8 cellular contexts compared by ENCODE assay signal in genomic region chr1:40315795-40316594, GRCh38. TPM values are rescaled to one million over a fixed set of nuclear protein-coding genes. Genes with fewer than 3 reads are reported as not detected.
A peak's percentile ranks its signal among the peaks of the same experiment; 100 is the strongest.
DNase-seq lines count a peak whose midpoint lies in the region; ATAC-seq, FAIRE-seq and TF ChIP-seq lines count a peak whose summit lies in the region.

No MANE protein-coding gene starts in this region.

- peak; percentile 5 for ATAC-seq in naive thymus-derived CD4-positive, alpha-beta T cell
- no peak for ATAC-seq in GM19328 (IDR thresholded peaks at IDR 0.05; ENCODE audit: unreplicated experiment)
- ATAC-seq in HG03159 (IDR thresholded peaks at IDR 0.05; ENCODE audit: unreplicated experiment), result no peak

- H3K27ac Mint-ChIP-seq in CD14-positive monocyte, result peak overlapping the region in 1 of 7 donors; percentile 15
- H3K27ac Mint-ChIP-seq in naive thymus-derived CD4-positive, alpha-beta T cell, result peak overlapping the region; percentile 43 to 83 (median 68)

- TF ChIP-seq CTCF in CD14-positive monocyte (IDR thresholded peaks at IDR 0.05) (no peak), HL-60 (IDR thresholded peaks at IDR 0.05; ENCODE audit: insufficient read depth, low read length) (no peak)

- peaks cover 7 to 12% of the 10 kb centered on the region in 2 donors for H3K36me3 Mint-ChIP-seq in CD14-positive monocyte
- peaks cover 0 to 7% (median 0%) of the 10 kb centered on the region in 5 donors for H3K36me3 Mint-ChIP-seq in naive thymus-derived CD4-positive, alpha-beta T cell

- peak overlapping the region; percentile 83 to 94 for H3K4me3 Mint-ChIP-seq in CD14-positive monocyte
- H3K4me3 Mint-ChIP-seq in naive thymus-derived CD4-positive, alpha-beta T cell, result peak overlapping the region; percentile 84 to 95 (median 88)

- TF ChIP-seq POLR2A in erythroblast (IDR thresholded peaks at IDR 0.05; ENCODE audit: low read length), result no peak

- peaks cover 0 to 12% (median 6%) of the 10 kb centered on the region in 7 donors for H3K9me3 Mint-ChIP-seq in CD14-positive monocyte
- H3K9me3 Mint-ChIP-seq in naive thymus-derived CD4-positive, alpha-beta T cell, result peaks cover 0 to 1% (median 0%) of the 10 kb centered on the region in 11 donors

- H3K9me3 ChIP-seq in naive thymus-derived CD4-positive, alpha-beta T cell (ENCODE audit: control insufficient read depth in 2 of 3, low read length in 3 of 3), result no peaks in the 10 kb centered on the region

- H3K27me3 ChIP-seq in HL-60 (ENCODE audit: insufficient read depth, poor library complexity, severe bottlenecking), result peaks cover 19% of the 10 kb centered on the region
- H3K27me3 ChIP-seq in naive thymus-derived CD4-positive, alpha-beta T cell (ENCODE audit: control insufficient read depth in 2 of 2, insufficient read depth in 2 of 2, low read length in 2 of 2), result no peaks in the 10 kb centered on the region

- POLR2A ChIA-PET in naive thymus-derived CD4-positive, alpha-beta T cell (lab: Charles Lee), result interaction anchor here (0.6 to 3.0 kb wide), 14 partner anchors 23 to 276 kb away, joined by 3 to 17 read pairs (median 4); partner anchors contain the start of genes CAP1, RLF, SMAP2 and ZMPSTE24

- intact Hi-C loops in CD14-positive monocyte (cut with micrococcal nuclease), result loop anchor here (5.0 to 10.0 kb wide), 3 partner anchors 61 to 169 kb away; partner anchors contain the start of gene ZMPSTE24 (in 1 of the 2)
- intact Hi-C loops in naive thymus-derived CD4-positive, alpha-beta T cell (cut with micrococcal nuclease), result loop anchor here (1.0 to 5.0 kb wide), 12 partner anchors 22 to 275 kb away; partner anchors contain the start of genes ZMPSTE24 (in 2 of the 2), CAP1 (in 1 of the 2), PPT1 (in 1 of the 2) and RLF (in 1 of the 2)

- H3K36me3 ChIP-seq in naive thymus-derived CD4-positive, alpha-beta T cell (ENCODE audit: control insufficient read depth in 2 of 3, insufficient read depth in 3 of 3, low read length in 3 of 3), result no peaks in the 10 kb centered on the region

- H3K4me3 ChIP-seq in HL-60 (replicated peaks; ENCODE audit: insufficient read depth, low read length), result peak overlapping the region; percentile 34
- H3K4me3 ChIP-seq in naive thymus-derived CD4-positive, alpha-beta T cell (ENCODE audit: low read length), result peak overlapping the region; percentile 73

- H3K27me3 Mint-ChIP-seq in CD14-positive monocyte (ENCODE audit: low read depth in 3 of 3), result peaks cover 34 to 56% (median 51%) of the 10 kb centered on the region in 3 donors
- H3K27me3 Mint-ChIP-seq in naive thymus-derived CD4-positive, alpha-beta T cell, result peaks cover 7 to 36% (median 13%) of the 10 kb centered on the region in 5 donors

- no peak overlapping the region for H3K27ac ChIP-seq in HL-60 (replicated peaks)
- peak overlapping the region; percentile 46 for H3K27ac ChIP-seq in naive thymus-derived CD4-positive, alpha-beta T cell (ENCODE audit: low read depth, low read length)

- H3K4me1 Mint-ChIP-seq in CD14-positive monocyte, result peaks cover 50% of the 10 kb centered on the region
- peaks cover 11 to 62% (median 33%) of the 10 kb centered on the region in 7 donors for H3K4me1 Mint-ChIP-seq in naive thymus-derived CD4-positive, alpha-beta T cell

- CTCF ChIA-PET in naive thymus-derived CD4-positive, alpha-beta T cell (lab: Charles Lee), result interaction anchor here (0.9 to 6.7 kb wide), 16 partner anchors 22 to 579 kb away, joined by 3 to 52 read pairs (median 3); no protein-coding TSS in a partner anchor

- DNase-seq in CD14-positive monocyte (ENCODE audit: low spot score) (no peak), HL-60 (ENCODE audit: low read depth in 1 of 2, low spot score in 1 of 2) (no peak), erythroblast (lab: John Stamatoyannopoulos, UW) (peak; percentile 40 to 62), urothelium cell line (ENCODE audit: low spot score) (peak; percentile 30)
- DNase-seq in activated CD4-positive, alpha-beta T cell treated with anti-CD3 and anti-CD28 coated beads for 48 hours, result peak; percentile 47
- peak in 6 of 9 donors; percentile 27 to 47 (median 32) for DNase-seq in naive thymus-derived CD4-positive, alpha-beta T cell

- H3K4me1 ChIP-seq in naive thymus-derived CD4-positive, alpha-beta T cell (ENCODE audit: control insufficient read depth in 2 of 2, insufficient read depth in 2 of 2, low read length in 2 of 2), result peaks cover 8% of the 10 kb centered on the region in 2 donors

- peak; percentile 35 for FAIRE-seq in urothelium cell line (lab: Jason Lieb, UNC)

RNA-seq across cellular contexts. Expression of gene COL9A2, which starts 1.1 kb away (rescaled TPM):
- polyA plus RNA-seq in CD14-positive monocyte, result 1 to 10 TPM; 2.0 to 2.6 TPM
- 10 to 100 TPM in 1 of 5 experiments, 1 to 10 TPM in 3, under 1 TPM in 1; 0.97 to 14.6 (median 3.4) TPM for total RNA-seq in naive thymus-derived CD4-positive, alpha-beta T cell
- under 1 TPM; 0.43 to 0.55 TPM for polyA plus RNA-seq in naive thymus-derived CD4-positive, alpha-beta T cell

RNA-seq across cellular contexts. Expression of gene SMAP2, which starts 57.5 kb away (rescaled TPM):
- polyA plus RNA-seq in CD14-positive monocyte, result 100 to 1,000 TPM; 359 to 382 TPM
- total RNA-seq in naive thymus-derived CD4-positive, alpha-beta T cell, result 100 to 1,000 TPM; 144 to 210 (median 187) TPM
- 100 to 1,000 TPM; 226 to 542 TPM for polyA plus RNA-seq in naive thymus-derived CD4-positive, alpha-beta T cell

RNA-seq across cellular contexts. Expression of gene ZMPSTE24, which starts 58.0 kb away (rescaled TPM):
- 10 to 100 TPM; 36.0 to 45.6 TPM for polyA plus RNA-seq in CD14-positive monocyte
- 10 to 100 TPM in 4 of 5 experiments, 1 to 10 TPM in 1; 9.5 to 31.0 (median 14.1) TPM for total RNA-seq in naive thymus-derived CD4-positive, alpha-beta T cell
- 10 to 100 TPM; 14.5 to 19.2 TPM for polyA plus RNA-seq in naive thymus-derived CD4-positive, alpha-beta T cell

Comparison
In these comparisons a context has a peak if more than half of its experiments do, and no peak if none do; other contexts are left out.
1. DNase-seq: peak in activated CD4-positive, alpha-beta T cell treated with anti-CD3 and anti-CD28 coated beads for 48 hours (single experiment), erythroblast (2 of 2), naive thymus-derived CD4-positive, alpha-beta T cell (6 of 9) and urothelium cell line (single experiment); none in CD14-positive monocyte (single experiment) and HL-60 (0 of 2).